8 cellular contexts compared by ENCODE assay signal in the genomic region with DNA sequence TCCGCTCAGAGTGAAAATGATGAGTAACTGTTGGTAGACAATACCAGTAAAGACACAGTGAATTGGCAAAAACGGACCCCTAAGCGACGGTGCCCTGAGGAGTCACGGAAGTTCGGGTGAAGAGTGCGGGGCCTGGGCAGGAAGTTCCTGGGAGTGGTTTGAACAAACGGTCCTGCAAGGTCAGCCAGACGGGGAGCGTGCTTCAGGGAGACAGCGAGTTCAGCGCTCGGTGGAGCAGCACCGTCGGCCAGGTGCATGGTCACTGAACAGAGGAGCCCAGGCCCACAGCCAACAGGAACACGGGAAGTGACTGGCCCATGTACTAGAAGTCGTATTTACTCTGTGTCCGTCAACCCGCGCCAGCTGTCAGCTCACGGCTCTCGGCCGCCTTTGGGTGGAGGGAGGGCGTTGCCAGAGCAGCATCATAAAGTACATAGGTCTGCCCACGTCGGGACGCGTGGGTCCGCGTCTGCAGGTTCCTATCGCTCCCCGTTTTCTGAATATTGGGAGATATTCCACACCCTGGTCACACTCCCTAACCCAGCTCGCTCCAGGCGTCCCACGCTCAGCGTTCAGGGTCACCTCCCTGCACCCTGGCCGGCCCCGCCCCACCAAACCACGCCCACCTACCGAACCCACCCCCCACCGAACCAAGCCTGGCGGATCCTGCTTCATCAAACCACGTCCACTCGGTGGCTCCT.
A peak's percentile ranks its signal among the peaks of the same experiment; 100 is the strongest.
DNase-seq lines count a peak whose midpoint lies in the region; ATAC-seq, FAIRE-seq and TF ChIP-seq lines count a peak whose summit lies in the region.

No MANE protein-coding gene starts in this region.

- H3K9me3 ChIP-seq in K562 (replicated peaks; ENCODE audit: control insufficient read depth, insufficient read depth, low read depth, low read length) (no peaks in the 10 kb centered on the region), lung (ENCODE audit: control insufficient read depth in 2 of 2, insufficient read depth in 1 of 2, low read length in 1 of 2) (peaks cover 0 to 3% of the 10 kb centered on the region in 2 donors), stomach smooth muscle (ENCODE audit: control insufficient read depth in 2 of 2, low read length in 2 of 2) (no peaks in the 10 kb centered on the region)

- no TSS peak for BruUV-seq in K562 (replicated peaks; lab: Mats Ljungman, UMichigan)

- no peaks in the 10 kb centered on the region for H4K20me1 ChIP-seq in K562 (replicated peaks; ENCODE audit: control insufficient read depth, insufficient read depth, low read length)

- CTCF ChIA-PET in K562 (lab: Yijun Ruan, JAX; ENCODE audit: low intra/inter-chr PET ratio): no interaction called here

- H2AFZ ChIP-seq in K562 (ENCODE audit: low read depth, low read length): peak overlapping the region; percentile 83

- no peaks in the 10 kb centered on the region for H3K9me1 ChIP-seq in K562 (ENCODE audit: control insufficient read depth, insufficient read depth, low read length)

- POLR2A ChIA-PET in K562 (lab: Yijun Ruan, JAX): no interaction called here

- H3K4me3 ChIP-seq in GM08714 (ENCODE audit: low read length): peak overlapping the region; percentile 40; the same call in 1 of the 2 replicates
- peak overlapping the region; percentile 21; the same call in 1 of the 2 replicates for H3K4me3 ChIP-seq in K562
- no peak overlapping the region for H3K4me3 ChIP-seq in lung
- peak overlapping the region; percentile 35 to 77 for H3K4me3 ChIP-seq in stomach smooth muscle (ENCODE audit: low read length in 2 of 2)

- H3K27ac ChIP-seq in K562 (ENCODE audit: extremely low read depth, low read depth, low read length) (no peak overlapping the region), lung (ENCODE audit: low read depth in 1 of 2, low read length in 1 of 2) (peak overlapping the region in 1 of 2 donors; percentile 43), stomach smooth muscle (ENCODE audit: low read length) (no peak overlapping the region)

- no peaks in the 10 kb centered on the region for H3K79me2 ChIP-seq in K562 (ENCODE audit: control insufficient read depth, insufficient read depth, low read length)

- TF ChIP-seq POLR2A in K562 (conservative IDR thresholded peaks at IDR 0.05): no peak

- no peaks in the 10 kb centered on the region for H3K36me3 ChIP-seq in K562 (ENCODE audit: control insufficient read depth, insufficient read depth, low read length)
- no peaks in the 10 kb centered on the region for H3K36me3 ChIP-seq in lung (ENCODE audit: control insufficient read depth in 2 of 2, insufficient read depth in 2 of 2, low read length in 2 of 2)
- H3K36me3 ChIP-seq in stomach smooth muscle (ENCODE audit: control insufficient read depth in 2 of 2, insufficient read depth in 2 of 2, low read length in 2 of 2): no peaks in the 10 kb centered on the region

- H3K9ac ChIP-seq in K562 (ENCODE audit: insufficient read depth in 1 of 2, low read depth in 2 of 2, low read length in 2 of 2) (peak overlapping the region in 1 of 2 experiments; percentile 79; a peak in 2 of 4 replicates), stomach smooth muscle (ENCODE audit: low read length in 2 of 2) (no peak overlapping the region)

- FAIRE-seq in K562 (lab: Jason Lieb, UNC): no peak

- ATAC-seq in HG02981 (IDR thresholded peaks at IDR 0.05; ENCODE audit: unreplicated experiment) (peak; percentile 49), K562 (peak; percentile 78), lung (ENCODE audit: insufficient read depth, low FRiP score) (peak; percentile 76)

- no peak for TF ChIP-seq CTCF in K562 (IDR thresholded peaks at IDR 0.05 in 2 of 3, conservative IDR thresholded peaks at IDR 0.05 in 1 of 3; ENCODE audit: insufficient read depth in 2 of 3, low read depth in 1 of 3, low read length in 3 of 3)
- no peak for TF ChIP-seq CTCF in lung (IDR thresholded peaks at IDR 0.05; ENCODE audit: control extremely low read depth, extremely low read depth)

- peaks cover 10 to 37% of the 10 kb centered on the region in 2 experiments; a peak in 4 of 5 replicates for H3K27me3 ChIP-seq in K562 (ENCODE audit: control insufficient read depth in 2 of 2, insufficient read depth in 2 of 2, low read length in 2 of 2)
- no peaks in the 10 kb centered on the region for H3K27me3 ChIP-seq in lung (ENCODE audit: control insufficient read depth, insufficient read depth)
- peaks cover 0 to 4% of the 10 kb centered on the region in 2 donors for H3K27me3 ChIP-seq in stomach smooth muscle (ENCODE audit: control insufficient read depth in 1 of 2, insufficient read depth in 2 of 2, low read length in 2 of 2)

- WGBS in K562 (ENCODE audit: insufficient coverage, low coverage, missing lambda C conversion rate): 4% methylated on average over 32 of the region's 44 CpGs
- WGBS in lung, 2 donors: 9 to 17% methylated on average over 44 of the region's 44 CpGs

- DNase-seq in OCI-M1 (lab: John Stamatoyannopoulos, UW) (peak; percentile 7), K562 (ENCODE audit: extremely low read depth in 1 of 4, low spot score in 3 of 4) (peak; percentile 28 to 55 (median 42)), lung (ENCODE audit: low spot score) (peak; percentile 73), EL (no peak), RKO (ENCODE audit: low spot score) (no peak)

- TF ChIP-seq EP300 in K562 (IDR thresholded peaks at IDR 0.05; ENCODE audit: low read length): no peak

- no peak for TF ChIP-seq RAD21 in K562 (CRISPR knock-in tag; conservative IDR thresholded peaks at IDR 0.05 in 1 of 2, IDR thresholded peaks at IDR 0.05 in 1 of 2)

- H3K4me1 ChIP-seq in K562 (replicated peaks in 1 of 2; ENCODE audit: control insufficient read depth in 2 of 2, insufficient read depth in 2 of 2, low read length in 2 of 2): peaks cover 0 to 12% of the 10 kb centered on the region in 2 experiments; a peak in 3 of 5 replicates
- H3K4me1 ChIP-seq in lung (ENCODE audit: control insufficient read depth in 2 of 2, insufficient read depth in 2 of 2, low read length in 2 of 2): peaks cover 0 to 5% of the 10 kb centered on the region in 2 donors
- H3K4me1 ChIP-seq in stomach smooth muscle (ENCODE audit: control insufficient read depth, insufficient read depth, low read length): peaks cover 3% of the 10 kb centered on the region

- in situ Hi-C loops in K562 (cut with MboI): no loop called here

- H3K4me2 ChIP-seq in K562 (ENCODE audit: insufficient read depth, low read length): peak overlapping the region; percentile 84

- intact Hi-C loops in K562 (cut with micrococcal nuclease): no loop called here

TF ChIP-seq in K562, 482 proteins besides CTCF, POLR2A, EP300 and RAD21 (continues in another document):
- no peak for TF ChIP-seq ZNF561 (CRISPR knock-in tag; conservative IDR thresholded peaks at IDR 0.05)
- no peak for TF ChIP-seq TRIM24 (IDR thresholded peaks at IDR 0.05)
- TF ChIP-seq CBX8 (IDR thresholded peaks at IDR 0.05; ENCODE audit: borderline replicate concordance, extremely low read depth, low read depth, low read length, poor library complexity, severe bottlenecking): no peak
- TF ChIP-seq, protein P1, sequence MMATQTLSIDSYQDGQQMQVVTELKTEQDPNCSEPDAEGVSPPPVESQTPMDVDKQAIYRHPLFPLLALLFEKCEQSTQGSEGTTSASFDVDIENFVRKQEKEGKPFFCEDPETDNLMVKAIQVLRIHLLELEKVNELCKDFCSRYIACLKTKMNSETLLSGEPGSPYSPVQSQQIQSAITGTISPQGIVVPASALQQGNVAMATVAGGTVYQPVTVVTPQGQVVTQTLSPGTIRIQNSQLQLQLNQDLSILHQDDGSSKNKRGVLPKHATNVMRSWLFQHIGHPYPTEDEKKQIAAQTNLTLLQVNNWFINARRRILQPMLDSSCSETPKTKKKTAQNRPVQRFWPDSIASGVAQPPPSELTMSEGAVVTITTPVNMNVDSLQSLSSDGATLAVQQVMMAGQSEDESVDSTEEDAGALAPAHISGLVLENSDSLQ (IDR thresholded peaks at IDR 0.05): peak; percentile 71
- TF ChIP-seq HDAC3 (IDR thresholded peaks at IDR 0.05; ENCODE audit: borderline replicate concordance, partially characterized antibody): no peak
- no peak for TF ChIP-seq ATF7 (IDR thresholded peaks at IDR 0.05)
- TF ChIP-seq MAFF (IDR thresholded peaks at IDR 0.05; ENCODE audit: low read length): no peak
- TF ChIP-seq ZNF316 (IDR thresholded peaks at IDR 0.05): 0 out of 2 replicates have a peak, but pooled peaks have one; percentile 16
- no peak for TF ChIP-seq NR1H2 (CRISPR knock-in tag; IDR thresholded peaks at IDR 0.05)
- TF ChIP-seq C11orf30 (IDR thresholded peaks at IDR 0.05; ENCODE audit: low read depth): peak; percentile 6; the same call in 1 of the 2 replicates
- peak; percentile 37 for TF ChIP-seq MEIS2 (IDR thresholded peaks at IDR 0.05; ENCODE audit: partially characterized antibody)
- TF ChIP-seq NBN (IDR thresholded peaks at IDR 0.05; ENCODE audit: low read depth): no peak
- TF ChIP-seq ZBTB7A (IDR thresholded peaks at IDR 0.05; ENCODE audit: borderline replicate concordance, control insufficient read depth, low read depth, low read length): no peak
- TF ChIP-seq, protein P2, sequence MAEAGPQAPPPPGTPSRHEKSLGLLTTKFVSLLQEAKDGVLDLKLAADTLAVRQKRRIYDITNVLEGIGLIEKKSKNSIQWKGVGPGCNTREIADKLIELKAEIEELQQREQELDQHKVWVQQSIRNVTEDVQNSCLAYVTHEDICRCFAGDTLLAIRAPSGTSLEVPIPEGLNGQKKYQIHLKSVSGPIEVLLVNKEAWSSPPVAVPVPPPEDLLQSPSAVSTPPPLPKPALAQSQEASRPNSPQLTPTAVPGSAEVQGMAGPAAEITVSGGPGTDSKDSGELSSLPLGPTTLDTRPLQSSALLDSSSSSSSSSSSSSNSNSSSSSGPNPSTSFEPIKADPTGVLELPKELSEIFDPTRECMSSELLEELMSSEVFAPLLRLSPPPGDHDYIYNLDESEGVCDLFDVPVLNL (CRISPR knock-in tag; IDR thresholded peaks at IDR 0.05; ENCODE audit: low read depth): no peak
- no peak for TF ChIP-seq ZNF224 (CRISPR knock-in tag; IDR thresholded peaks at IDR 0.05)
- TF ChIP-seq HNRNPH1 (optimal IDR thresholded peaks at IDR 0.05; ENCODE audit: low read depth, low read length): no peak
- no peak for TF ChIP-seq TOE1 (IDR thresholded peaks at IDR 0.05; ENCODE audit: borderline replicate concordance)
- no peak for TF ChIP-seq TOE1 (CRISPR knock-in tag; IDR thresholded peaks at IDR 0.05; ENCODE audit: borderline replicate concordance, low read depth)
- 0 out of 2 replicates have a peak, but pooled peaks have one; percentile 33 for TF ChIP-seq KLF1 (tag; IDR thresholded peaks at IDR 0.05)
- TF ChIP-seq NRF1 (conservative IDR thresholded peaks at IDR 0.05 in 1 of 2, IDR thresholded peaks at IDR 0.05 in 1 of 2): no peak

Comparison
In these comparisons a context has a peak if more than half of its experiments do, and no peak if none do; other contexts are left out.
1. DNase-seq: peak in OCI-M1 (single experiment), K562 (4 of 4) and lung (single experiment); none in EL (single experiment) and RKO (single experiment).
2. Peak in every context shown above with its lines, with median percentiles within 50 percentile points of each other: ATAC-seq.